2 cellular contexts compared by ENCODE assay signal in the genomic region with DNA sequence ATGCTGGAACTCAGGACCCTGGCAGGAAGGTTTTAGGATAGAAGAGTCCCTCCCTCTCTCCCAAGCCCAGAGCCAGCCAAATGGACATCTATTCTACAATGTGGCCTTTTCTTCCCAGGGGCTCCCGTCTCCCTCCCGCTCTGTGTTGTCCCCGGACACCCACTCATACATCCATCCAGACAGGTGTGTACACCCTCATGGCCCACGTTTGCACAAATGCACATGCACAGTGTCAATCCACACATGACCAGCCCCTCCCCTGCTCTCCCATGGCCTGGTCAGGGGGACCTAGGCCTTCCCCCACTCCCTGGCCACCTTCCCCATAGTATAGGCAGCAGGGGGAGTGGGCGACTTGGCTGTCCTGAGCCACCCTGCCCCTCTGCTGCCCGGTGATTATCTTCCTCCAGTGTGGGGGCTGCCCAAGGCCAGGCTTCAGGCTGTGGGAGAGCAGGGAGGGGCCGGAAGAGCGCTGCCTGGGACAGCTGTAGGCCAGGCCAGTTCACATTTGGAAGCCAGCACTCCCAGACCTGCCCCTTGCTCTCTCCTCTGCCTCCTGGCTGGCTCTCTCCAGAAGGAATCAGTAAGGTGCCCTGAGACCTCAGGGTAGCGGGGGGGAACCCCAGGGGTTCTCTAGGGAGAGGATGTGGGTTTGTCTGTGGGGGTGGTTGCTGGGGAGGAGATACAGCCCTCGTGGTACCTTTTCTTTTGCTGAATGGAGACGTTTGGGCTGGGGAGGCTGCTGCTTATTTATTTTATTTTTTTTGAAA.
TF ChIP-seq lines count a peak whose summit lies in the region.

No MANE protein-coding gene starts in this region.

TF ChIP-seq in GM12878, 131 proteins besides CTCF, POLR2A, EP300 and RAD21 (continues in another document):
- no peak for TF ChIP-seq SIN3A (IDR thresholded peaks at IDR 0.05; ENCODE audit: low read depth, low read length)
- no peak for TF ChIP-seq SREBF2 (IDR thresholded peaks at IDR 0.05; ENCODE audit: low read length)
- TF ChIP-seq SP1 (IDR thresholded peaks at IDR 0.05; ENCODE audit: low read depth, low read length) = peak; percentile 43
- TF ChIP-seq JUNB (IDR thresholded peaks at IDR 0.05) = no peak
- TF ChIP-seq, protein P1, sequence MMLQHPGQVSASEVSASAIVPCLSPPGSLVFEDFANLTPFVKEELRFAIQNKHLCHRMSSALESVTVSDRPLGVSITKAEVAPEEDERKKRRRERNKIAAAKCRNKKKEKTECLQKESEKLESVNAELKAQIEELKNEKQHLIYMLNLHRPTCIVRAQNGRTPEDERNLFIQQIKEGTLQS (IDR thresholded peaks at IDR 0.05; ENCODE audit: borderline replicate concordance, extremely low read depth, low read depth, low read length) = no peak
- TF ChIP-seq CBX3 (IDR thresholded peaks at IDR 0.05; ENCODE audit: borderline replicate concordance, low read depth) = no peak
- TF ChIP-seq KDM1A (IDR thresholded peaks at IDR 0.05; ENCODE audit: borderline replicate concordance) = no peak
- peak in 1 of 2 experiments; percentile 7; a peak in 1 of 4 replicates for TF ChIP-seq BHLHE40 (IDR thresholded peaks at IDR 0.05; ENCODE audit: borderline replicate concordance in 1 of 2, low read depth in 2 of 2, low read length in 1 of 2)
- TF ChIP-seq, protein P2, sequence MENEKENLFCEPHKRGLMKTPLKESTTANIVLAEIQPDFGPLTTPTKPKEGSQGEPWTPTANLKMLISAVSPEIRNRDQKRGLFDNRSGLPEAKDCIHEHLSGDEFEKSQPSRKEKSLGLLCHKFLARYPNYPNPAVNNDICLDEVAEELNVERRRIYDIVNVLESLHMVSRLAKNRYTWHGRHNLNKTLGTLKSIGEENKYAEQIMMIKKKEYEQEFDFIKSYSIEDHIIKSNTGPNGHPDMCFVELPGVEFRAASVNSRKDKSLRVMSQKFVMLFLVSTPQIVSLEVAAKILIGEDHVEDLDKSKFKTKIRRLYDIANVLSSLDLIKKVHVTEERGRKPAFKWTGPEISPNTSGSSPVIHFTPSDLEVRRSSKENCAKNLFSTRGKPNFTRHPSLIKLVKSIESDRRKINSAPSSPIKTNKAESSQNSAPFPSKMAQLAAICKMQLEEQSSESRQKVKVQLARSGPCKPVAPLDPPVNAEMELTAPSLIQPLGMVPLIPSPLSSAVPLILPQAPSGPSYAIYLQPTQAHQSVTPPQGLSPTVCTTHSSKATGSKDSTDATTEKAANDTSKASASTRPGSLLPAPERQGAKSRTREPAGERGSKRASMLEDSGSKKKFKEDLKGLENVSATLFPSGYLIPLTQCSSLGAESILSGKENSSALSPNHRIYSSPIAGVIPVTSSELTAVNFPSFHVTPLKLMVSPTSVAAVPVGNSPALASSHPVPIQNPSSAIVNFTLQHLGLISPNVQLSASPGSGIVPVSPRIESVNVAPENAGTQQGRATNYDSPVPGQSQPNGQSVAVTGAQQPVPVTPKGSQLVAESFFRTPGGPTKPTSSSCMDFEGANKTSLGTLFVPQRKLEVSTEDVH (IDR thresholded peaks at IDR 0.05; ENCODE audit: low read depth, partially characterized antibody) = no peak
- 0 out of 2 replicates have a peak, but pooled peaks have one; percentile 12 for TF ChIP-seq CREM (IDR thresholded peaks at IDR 0.05; ENCODE audit: low read depth)
- no peak for TF ChIP-seq TAF1 (IDR thresholded peaks at IDR 0.05; ENCODE audit: borderline replicate concordance, low read depth, low read length)
- no peak for TF ChIP-seq ZZZ3 (IDR thresholded peaks at IDR 0.05; ENCODE audit: control insufficient read depth, insufficient read length, low read depth)
- TF ChIP-seq GABPA (IDR thresholded peaks at IDR 0.05; ENCODE audit: low read depth) = no peak
- no peak for TF ChIP-seq IRF4 (IDR thresholded peaks at IDR 0.05; ENCODE audit: low read depth, low read length)
- peak; percentile 62 for TF ChIP-seq RAD51 (IDR thresholded peaks at IDR 0.05)
- TF ChIP-seq MEF2B (IDR thresholded peaks at IDR 0.05; ENCODE audit: partially characterized antibody, poor library complexity, severe bottlenecking) = peak; percentile 99
- TF ChIP-seq BCL11A (IDR thresholded peaks at IDR 0.05; ENCODE audit: low read depth, low read length) = peak; percentile 73; the same call in 1 of the 2 replicates
- TF ChIP-seq LARP7 (IDR thresholded peaks at IDR 0.05) = peak; percentile 65
- TF ChIP-seq, protein P3, sequence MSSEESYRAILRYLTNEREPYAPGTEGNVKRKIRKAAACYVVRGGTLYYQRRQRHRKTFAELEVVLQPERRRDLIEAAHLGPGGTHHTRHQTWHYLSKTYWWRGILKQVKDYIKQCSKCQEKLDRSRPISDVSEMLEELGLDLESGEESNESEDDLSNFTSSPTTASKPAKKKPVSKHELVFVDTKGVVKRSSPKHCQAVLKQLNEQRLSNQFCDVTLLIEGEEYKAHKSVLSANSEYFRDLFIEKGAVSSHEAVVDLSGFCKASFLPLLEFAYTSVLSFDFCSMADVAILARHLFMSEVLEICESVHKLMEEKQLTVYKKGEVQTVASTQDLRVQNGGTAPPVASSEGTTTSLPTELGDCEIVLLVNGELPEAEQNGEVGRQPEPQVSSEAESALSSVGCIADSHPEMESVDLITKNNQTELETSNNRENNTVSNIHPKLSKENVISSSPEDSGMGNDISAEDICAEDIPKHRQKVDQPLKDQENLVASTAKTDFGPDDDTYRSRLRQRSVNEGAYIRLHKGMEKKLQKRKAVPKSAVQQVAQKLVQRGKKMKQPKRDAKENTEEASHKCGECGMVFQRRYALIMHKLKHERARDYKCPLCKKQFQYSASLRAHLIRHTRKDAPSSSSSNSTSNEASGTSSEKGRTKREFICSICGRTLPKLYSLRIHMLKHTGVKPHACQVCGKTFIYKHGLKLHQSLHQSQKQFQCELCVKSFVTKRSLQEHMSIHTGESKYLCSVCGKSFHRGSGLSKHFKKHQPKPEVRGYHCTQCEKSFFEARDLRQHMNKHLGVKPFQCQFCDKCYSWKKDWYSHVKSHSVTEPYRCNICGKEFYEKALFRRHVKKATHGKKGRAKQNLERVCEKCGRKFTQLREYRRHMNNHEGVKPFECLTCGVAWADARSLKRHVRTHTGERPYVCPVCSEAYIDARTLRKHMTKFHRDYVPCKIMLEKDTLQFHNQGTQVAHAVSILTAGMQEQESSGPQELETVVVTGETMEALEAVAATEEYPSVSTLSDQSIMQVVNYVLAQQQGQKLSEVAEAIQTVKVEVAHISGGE (CRISPR knock-in tag; IDR thresholded peaks at IDR 0.05) = no peak
- TF ChIP-seq BMI1 (IDR thresholded peaks at IDR 0.05; ENCODE audit: borderline replicate concordance) = peak; percentile 25; the same call in 1 of the 2 replicates
- TF ChIP-seq SUPT20H (IDR thresholded peaks at IDR 0.05; ENCODE audit: borderline replicate concordance, control insufficient read depth, low read depth, low read length) = no peak
- no peak for TF ChIP-seq MYB (IDR thresholded peaks at IDR 0.05; ENCODE audit: borderline replicate concordance, low read depth, low read length)
- no peak for TF ChIP-seq CHD1 (IDR thresholded peaks at IDR 0.05; ENCODE audit: low read depth, low read length)
- peak; percentile 81 for TF ChIP-seq TBL1XR1 (IDR thresholded peaks at IDR 0.05; ENCODE audit: low read depth, low read length)
- TF ChIP-seq HCFC1 (IDR thresholded peaks at IDR 0.05; ENCODE audit: low read length) = no peak
- no peak for TF ChIP-seq NFXL1 (IDR thresholded peaks at IDR 0.05; ENCODE audit: borderline replicate concordance)
- TF ChIP-seq RELA (IDR thresholded peaks at IDR 0.05; ENCODE audit: borderline replicate concordance, partially characterized antibody) = peak; percentile 43
- peak; percentile 82 to 84 for TF ChIP-seq IKZF2 (IDR thresholded peaks at IDR 0.05)
- TF ChIP-seq ZNF24 (IDR thresholded peaks at IDR 0.05) = no peak
- peak; percentile 78; the same call in 1 of the 2 replicates for TF ChIP-seq HDGF (IDR thresholded peaks at IDR 0.05)
- peak; percentile 84 for TF ChIP-seq DPF2 (IDR thresholded peaks at IDR 0.05)

TF ChIP-seq in GM23338, 12 proteins besides CTCF, POLR2A, EP300 and RAD21:
- TF ChIP-seq, protein P4, sequence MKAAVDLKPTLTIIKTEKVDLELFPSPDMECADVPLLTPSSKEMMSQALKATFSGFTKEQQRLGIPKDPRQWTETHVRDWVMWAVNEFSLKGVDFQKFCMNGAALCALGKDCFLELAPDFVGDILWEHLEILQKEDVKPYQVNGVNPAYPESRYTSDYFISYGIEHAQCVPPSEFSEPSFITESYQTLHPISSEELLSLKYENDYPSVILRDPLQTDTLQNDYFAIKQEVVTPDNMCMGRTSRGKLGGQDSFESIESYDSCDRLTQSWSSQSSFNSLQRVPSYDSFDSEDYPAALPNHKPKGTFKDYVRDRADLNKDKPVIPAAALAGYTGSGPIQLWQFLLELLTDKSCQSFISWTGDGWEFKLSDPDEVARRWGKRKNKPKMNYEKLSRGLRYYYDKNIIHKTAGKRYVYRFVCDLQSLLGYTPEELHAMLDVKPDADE (IDR thresholded peaks at IDR 0.05) = no peak
- TF ChIP-seq ZNF114 (CRISPR knock-in tag; IDR thresholded peaks at IDR 0.05) = no peak
- TF ChIP-seq, protein P5, sequence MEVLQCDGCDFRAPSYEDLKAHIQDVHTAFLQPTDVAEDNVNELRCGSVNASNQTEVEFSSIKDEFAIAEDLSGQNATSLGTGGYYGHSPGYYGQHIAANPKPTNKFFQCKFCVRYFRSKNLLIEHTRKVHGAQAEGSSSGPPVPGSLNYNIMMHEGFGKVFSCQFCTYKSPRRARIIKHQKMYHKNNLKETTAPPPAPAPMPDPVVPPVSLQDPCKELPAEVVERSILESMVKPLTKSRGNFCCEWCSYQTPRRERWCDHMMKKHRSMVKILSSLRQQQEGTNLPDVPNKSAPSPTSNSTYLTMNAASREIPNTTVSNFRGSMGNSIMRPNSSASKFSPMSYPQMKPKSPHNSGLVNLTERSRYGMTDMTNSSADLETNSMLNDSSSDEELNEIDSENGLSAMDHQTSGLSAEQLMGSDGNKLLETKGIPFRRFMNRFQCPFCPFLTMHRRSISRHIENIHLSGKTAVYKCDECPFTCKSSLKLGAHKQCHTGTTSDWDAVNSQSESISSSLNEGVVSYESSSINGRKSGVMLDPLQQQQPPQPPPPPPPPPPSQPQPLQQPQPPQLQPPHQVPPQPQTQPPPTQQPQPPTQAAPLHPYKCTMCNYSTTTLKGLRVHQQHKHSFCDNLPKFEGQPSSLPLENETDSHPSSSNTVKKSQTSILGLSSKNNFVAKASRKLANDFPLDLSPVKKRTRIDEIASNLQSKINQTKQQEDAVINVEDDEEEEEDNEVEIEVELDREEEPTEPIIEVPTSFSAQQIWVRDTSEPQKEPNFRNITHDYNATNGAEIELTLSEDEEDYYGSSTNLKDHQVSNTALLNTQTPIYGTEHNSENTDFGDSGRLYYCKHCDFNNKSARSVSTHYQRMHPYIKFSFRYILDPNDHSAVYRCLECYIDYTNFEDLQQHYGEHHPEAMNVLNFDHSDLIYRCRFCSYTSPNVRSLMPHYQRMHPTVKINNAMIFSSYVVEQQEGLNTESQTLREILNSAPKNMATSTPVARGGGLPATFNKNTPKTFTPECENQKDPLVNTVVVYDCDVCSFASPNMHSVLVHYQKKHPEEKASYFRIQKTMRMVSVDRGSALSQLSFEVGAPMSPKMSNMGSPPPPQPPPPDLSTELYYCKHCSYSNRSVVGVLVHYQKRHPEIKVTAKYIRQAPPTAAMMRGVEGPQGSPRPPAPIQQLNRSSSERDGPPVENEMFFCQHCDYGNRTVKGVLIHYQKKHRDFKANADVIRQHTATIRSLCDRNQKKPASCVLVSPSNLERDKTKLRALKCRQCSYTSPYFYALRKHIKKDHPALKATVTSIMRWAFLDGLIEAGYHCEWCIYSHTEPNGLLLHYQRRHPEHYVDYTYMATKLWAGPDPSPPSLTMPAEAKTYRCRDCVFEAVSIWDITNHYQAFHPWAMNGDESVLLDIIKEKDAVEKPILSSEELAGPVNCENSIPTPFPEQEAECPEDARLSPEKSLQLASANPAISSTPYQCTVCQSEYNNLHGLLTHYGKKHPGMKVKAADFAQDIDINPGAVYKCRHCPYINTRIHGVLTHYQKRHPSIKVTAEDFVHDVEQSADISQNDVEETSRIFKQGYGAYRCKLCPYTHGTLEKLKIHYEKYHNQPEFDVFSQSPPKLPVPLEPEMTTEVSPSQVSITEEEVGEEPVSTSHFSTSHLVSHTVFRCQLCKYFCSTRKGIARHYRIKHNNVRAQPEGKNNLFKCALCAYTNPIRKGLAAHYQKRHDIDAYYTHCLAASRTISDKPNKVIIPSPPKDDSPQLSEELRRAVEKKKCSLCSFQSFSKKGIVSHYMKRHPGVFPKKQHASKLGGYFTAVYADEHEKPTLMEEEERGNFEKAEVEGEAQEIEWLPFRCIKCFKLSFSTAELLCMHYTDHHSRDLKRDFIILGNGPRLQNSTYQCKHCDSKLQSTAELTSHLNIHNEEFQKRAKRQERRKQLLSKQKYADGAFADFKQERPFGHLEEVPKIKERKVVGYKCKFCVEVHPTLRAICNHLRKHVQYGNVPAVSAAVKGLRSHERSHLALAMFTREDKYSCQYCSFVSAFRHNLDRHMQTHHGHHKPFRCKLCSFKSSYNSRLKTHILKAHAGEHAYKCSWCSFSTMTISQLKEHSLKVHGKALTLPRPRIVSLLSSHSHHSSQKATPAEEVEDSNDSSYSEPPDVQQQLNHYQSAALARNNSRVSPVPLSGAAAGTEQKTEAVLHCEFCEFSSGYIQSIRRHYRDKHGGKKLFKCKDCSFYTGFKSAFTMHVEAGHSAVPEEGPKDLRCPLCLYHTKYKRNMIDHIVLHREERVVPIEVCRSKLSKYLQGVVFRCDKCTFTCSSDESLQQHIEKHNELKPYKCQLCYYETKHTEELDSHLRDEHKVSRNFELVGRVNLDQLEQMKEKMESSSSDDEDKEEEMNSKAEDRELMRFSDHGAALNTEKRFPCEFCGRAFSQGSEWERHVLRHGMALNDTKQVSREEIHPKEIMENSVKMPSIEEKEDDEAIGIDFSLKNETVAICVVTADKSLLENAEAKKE (CRISPR knock-in tag; IDR thresholded peaks at IDR 0.05) = no peak
- no peak for TF ChIP-seq STAT1 (IDR thresholded peaks at IDR 0.05; ENCODE audit: unreplicated experiment)
- TF ChIP-seq NANOG (IDR thresholded peaks at IDR 0.05; ENCODE audit: borderline replicate concordance) = no peak
- TF ChIP-seq POLR2AphosphoS5 (IDR thresholded peaks at IDR 0.05; ENCODE audit: low read depth) = no peak
- TF ChIP-seq CREB1 (CRISPR knock-in tag; IDR thresholded peaks at IDR 0.05; ENCODE audit: low read depth) = no peak
- TF ChIP-seq EZH2 (IDR thresholded peaks at IDR 0.05; ENCODE audit: low read depth, unreplicated experiment) = no peak
- TF ChIP-seq, protein P6, sequence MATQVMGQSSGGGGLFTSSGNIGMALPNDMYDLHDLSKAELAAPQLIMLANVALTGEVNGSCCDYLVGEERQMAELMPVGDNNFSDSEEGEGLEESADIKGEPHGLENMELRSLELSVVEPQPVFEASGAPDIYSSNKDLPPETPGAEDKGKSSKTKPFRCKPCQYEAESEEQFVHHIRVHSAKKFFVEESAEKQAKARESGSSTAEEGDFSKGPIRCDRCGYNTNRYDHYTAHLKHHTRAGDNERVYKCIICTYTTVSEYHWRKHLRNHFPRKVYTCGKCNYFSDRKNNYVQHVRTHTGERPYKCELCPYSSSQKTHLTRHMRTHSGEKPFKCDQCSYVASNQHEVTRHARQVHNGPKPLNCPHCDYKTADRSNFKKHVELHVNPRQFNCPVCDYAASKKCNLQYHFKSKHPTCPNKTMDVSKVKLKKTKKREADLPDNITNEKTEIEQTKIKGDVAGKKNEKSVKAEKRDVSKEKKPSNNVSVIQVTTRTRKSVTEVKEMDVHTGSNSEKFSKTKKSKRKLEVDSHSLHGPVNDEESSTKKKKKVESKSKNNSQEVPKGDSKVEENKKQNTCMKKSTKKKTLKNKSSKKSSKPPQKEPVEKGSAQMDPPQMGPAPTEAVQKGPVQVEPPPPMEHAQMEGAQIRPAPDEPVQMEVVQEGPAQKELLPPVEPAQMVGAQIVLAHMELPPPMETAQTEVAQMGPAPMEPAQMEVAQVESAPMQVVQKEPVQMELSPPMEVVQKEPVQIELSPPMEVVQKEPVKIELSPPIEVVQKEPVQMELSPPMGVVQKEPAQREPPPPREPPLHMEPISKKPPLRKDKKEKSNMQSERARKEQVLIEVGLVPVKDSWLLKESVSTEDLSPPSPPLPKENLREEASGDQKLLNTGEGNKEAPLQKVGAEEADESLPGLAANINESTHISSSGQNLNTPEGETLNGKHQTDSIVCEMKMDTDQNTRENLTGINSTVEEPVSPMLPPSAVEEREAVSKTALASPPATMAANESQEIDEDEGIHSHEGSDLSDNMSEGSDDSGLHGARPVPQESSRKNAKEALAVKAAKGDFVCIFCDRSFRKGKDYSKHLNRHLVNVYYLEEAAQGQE (IDR thresholded peaks at IDR 0.05; ENCODE audit: unreplicated experiment) = no peak
- no peak for TF ChIP-seq ZNF331 (CRISPR knock-in tag; IDR thresholded peaks at IDR 0.05; ENCODE audit: low read depth)
- TF ChIP-seq JUNB (IDR thresholded peaks at IDR 0.05; ENCODE audit: unreplicated experiment) = no peak
- TF ChIP-seq EZH2phosphoT487 (IDR thresholded peaks at IDR 0.05; ENCODE audit: unreplicated experiment) = no peak
